10 cellular contexts compared by ENCODE assay signal in genomic region chr6:17032595-17033591, GRCh38.
DNase-seq lines count a peak whose midpoint lies in the region; ATAC-seq, FAIRE-seq and TF ChIP-seq lines count a peak whose summit lies in the region.
"Had no signal": no experiment of that assay in that cellular context is flagged by ENCODE, and none has a peak within 500 bp of the region (broad histone marks: within the 10 kb centered on the region; RNA-seq: fewer than 3 reads in every experiment).

No MANE protein-coding gene starts in this region.

- H3K9me3 ChIP-seq in HEK293 (ENCODE audit: control insufficient read depth, insufficient read depth, low read depth, low read length), result no peaks in the 10 kb centered on the region
- H3K9me3 ChIP-seq in astrocyte (ENCODE audit: insufficient read depth, low read depth, low read length), result no peaks in the 10 kb centered on the region
- no peaks in the 10 kb centered on the region for H3K9me3 ChIP-seq in right cardiac atrium (ENCODE audit: control insufficient read depth, low read length)
- no peaks in the 10 kb centered on the region for H3K9me3 ChIP-seq in small intestine (ENCODE audit: control insufficient read depth, low read depth)

- FAIRE-seq in astrocyte (lab: Jason Lieb, UNC) (peak; percentile 93), small intestine (lab: Jason Lieb, UNC) (no peak)

- H3K4me2 ChIP-seq in astrocyte (ENCODE audit: low read length), result peak overlapping the region; percentile 84

- POLR2A ChIA-PET in HEK293 (lab: Yijun Ruan, JAX), result no interaction called here

- H3K27ac ChIP-seq in HEK293 (ENCODE audit: extremely low read depth, low read depth, low read length) (no peak overlapping the region; the same call in 1 of the 2 replicates), astrocyte (ENCODE audit: low read depth, low read length) (peak overlapping the region; percentile 90), right cardiac atrium (ENCODE audit: low read length) (peak overlapping the region; percentile 38), small intestine (ENCODE audit: low read depth in 1 of 2, low read length in 1 of 2) (peak overlapping the region in 1 of 2 donors; percentile 56)

- no peaks in the 10 kb centered on the region for H3K27me3 ChIP-seq in astrocyte (ENCODE audit: insufficient read depth, low read length)
- H3K27me3 ChIP-seq in right cardiac atrium (ENCODE audit: control insufficient read depth, insufficient read depth), result no peaks in the 10 kb centered on the region
- H3K27me3 ChIP-seq in small intestine (ENCODE audit: control insufficient read depth in 2 of 2, insufficient read depth in 2 of 2, low read length in 2 of 2), result no peaks in the 10 kb centered on the region

- TF ChIP-seq CTCF in HEK293 (tag by site-specific recombination; IDR thresholded peaks at IDR 0.05) (no peak), astrocyte (IDR thresholded peaks at IDR 0.05; ENCODE audit: insufficient read depth, low read depth, low read length) (no peak)

- intact Hi-C loops in right cardiac atrium (cut with DNase I) (no loop called here), posterior vena cava (cut with DNase I) (no loop called here)

- H3K4me1 Mint-ChIP-seq in astrocyte (ENCODE audit: low read depth, unreplicated experiment), result peaks cover 24% of the 10 kb centered on the region
- H3K4me1 Mint-ChIP-seq in stimulated activated naive B cell treated with anti-CD40 and anti-IgM and Interleukin-4, amounts not matched to agents 10 μg/mL and 1 μg/mL and 100 μg/mL, for 72 hours, result no peaks in the 10 kb centered on the region

- CTCF ChIA-PET in HEK293 (lab: Yijun Ruan, JAX), result interaction anchor here (0.6 to 2.1 kb wide), 8 partner anchors 9 to 716 kb away, joined by 3 to 5 read pairs (median 4); no protein-coding TSS in a partner anchor

- H3K9ac ChIP-seq in astrocyte (ENCODE audit: low read length), result peak overlapping the region; percentile 79

- peak overlapping the region; percentile 92 for H3K27ac Mint-ChIP-seq in astrocyte (ENCODE audit: unreplicated experiment)
- H3K27ac Mint-ChIP-seq in stimulated activated naive B cell treated with anti-CD40 and anti-IgM and Interleukin-4, amounts not matched to agents 10 μg/mL and 1 μg/mL and 100 μg/mL, for 72 hours, result no peak overlapping the region
- H3K27ac Mint-ChIP-seq: dendritic cell treated with granulocyte-macrophage colony-stimulating factor and Interleukin-4, amounts not matched to agents 40 ng/mL and 50 ng/mL, for 4 days had no signal

- DNase-seq in astrocyte (ENCODE audit: low read depth), result peak; percentile 95
- DNase-seq in right cardiac atrium, result peak; percentile 62 to 73 (median 70)
- DNase-seq in small intestine, result peak; percentile 14
- no peak for DNase-seq in posterior vena cava (ENCODE audit: low spot score)
- no peak for DNase-seq in stimulated activated naive B cell treated with anti-CD40 and anti-IgM and Interleukin-4, amounts not matched to agents 10 μg/mL and 1 μg/mL and 100 μg/mL, for 72 hours
- DNase-seq in activated CD4-positive, alpha-beta T cell treated with anti-CD3 and anti-CD28 coated beads for 4 hours, result no peak
- no peak for DNase-seq in AML-193 (lab: John Stamatoyannopoulos, UW)
- DNase-seq: NK-92 treated with Interleukin-12 subunit alpha and Interleukin-12 subunit beta, amount 100 ng/mL, for 24 hours had no signal

- H3K4me3 Mint-ChIP-seq in astrocyte (ENCODE audit: unreplicated experiment), result no peak overlapping the region
- no peak overlapping the region for H3K4me3 Mint-ChIP-seq in stimulated activated naive B cell treated with anti-CD40 and anti-IgM and Interleukin-4, amounts not matched to agents 10 μg/mL and 1 μg/mL and 100 μg/mL, for 72 hours
- H3K4me3 Mint-ChIP-seq: dendritic cell treated with granulocyte-macrophage colony-stimulating factor and Interleukin-4, amounts not matched to agents 40 ng/mL and 50 ng/mL, for 4 days had no signal

- H2AFZ ChIP-seq in astrocyte (ENCODE audit: low read depth, low read length), result peak overlapping the region; percentile 55

- H3K4me3 ChIP-seq in HEK293 (ENCODE audit: low read depth, low read length) (no peak overlapping the region), astrocyte (ENCODE audit: insufficient read depth, low read depth, low read length) (peak overlapping the region; percentile 47), right cardiac atrium (ENCODE audit: low read length) (no peak overlapping the region), small intestine (ENCODE audit: low read depth in 1 of 2, low read length in 2 of 2) (no peak overlapping the region)

- no peaks in the 10 kb centered on the region for H3K36me3 Mint-ChIP-seq in astrocyte (ENCODE audit: low read depth, unreplicated experiment)
- no peaks in the 10 kb centered on the region for H3K36me3 Mint-ChIP-seq in stimulated activated naive B cell treated with anti-CD40 and anti-IgM and Interleukin-4, amounts not matched to agents 10 μg/mL and 1 μg/mL and 100 μg/mL, for 72 hours

- H4K20me1 ChIP-seq in astrocyte (ENCODE audit: insufficient read depth, low read length), result no peaks in the 10 kb centered on the region

- H3K79me2 ChIP-seq in astrocyte (ENCODE audit: insufficient read depth, low read length), result no peaks in the 10 kb centered on the region

- WGBS in right cardiac atrium, result 25% methylated on average over 15 of the region's 15 CpGs
- 45 to 48% (median 48%) methylated on average over 15 of the region's 15 CpGs for WGBS in small intestine, 3 donors

- ATAC-seq in right cardiac atrium, result peak; percentile 67 to 79
- ATAC-seq in stimulated activated naive B cell treated with anti-CD40 and anti-IgM and Interleukin-4, amounts not matched to agents 10 μg/mL and 1 μg/mL and 100 μg/mL, for 72 hours (replicated peaks), result no peak

- peaks cover 5% of the 10 kb centered on the region for H3K27me3 Mint-ChIP-seq in astrocyte (ENCODE audit: low read depth, unreplicated experiment)
- H3K27me3 Mint-ChIP-seq in stimulated activated naive B cell treated with anti-CD40 and anti-IgM and Interleukin-4, amounts not matched to agents 10 μg/mL and 1 μg/mL and 100 μg/mL, for 72 hours, result peaks cover 0 to 3% of the 10 kb centered on the region in 2 donors

- H3K4me1 ChIP-seq in HEK293 (ENCODE audit: control insufficient read depth, insufficient read depth, low read length), result peaks cover 11% of the 10 kb centered on the region; the same call in 1 of the 2 replicates
- peaks cover 22% of the 10 kb centered on the region for H3K4me1 ChIP-seq in astrocyte (ENCODE audit: insufficient read depth, low read length)
- no peaks in the 10 kb centered on the region for H3K4me1 ChIP-seq in right cardiac atrium (ENCODE audit: control insufficient read depth, insufficient read depth, low read length)
- H3K4me1 ChIP-seq in small intestine (ENCODE audit: control insufficient read depth in 2 of 2, insufficient read depth in 1 of 2, low read depth in 1 of 2, low read length in 1 of 2), result no peaks in the 10 kb centered on the region

- H3K36me3 ChIP-seq in HEK293 (ENCODE audit: control insufficient read depth in 2 of 2, insufficient read depth in 1 of 2, low read length in 2 of 2), result no peaks in the 10 kb centered on the region
- H3K36me3 ChIP-seq in astrocyte (ENCODE audit: insufficient read depth, low read length), result no peaks in the 10 kb centered on the region
- H3K36me3 ChIP-seq in small intestine (ENCODE audit: control insufficient read depth in 2 of 2, insufficient read depth in 2 of 2, low read length in 2 of 2), result no peaks in the 10 kb centered on the region

- H3K9me3 Mint-ChIP-seq in astrocyte (ENCODE audit: unreplicated experiment), result peaks cover 7% of the 10 kb centered on the region
- H3K9me3 Mint-ChIP-seq in stimulated activated naive B cell treated with anti-CD40 and anti-IgM and Interleukin-4, amounts not matched to agents 10 μg/mL and 1 μg/mL and 100 μg/mL, for 72 hours, result peaks cover 0 to 3% of the 10 kb centered on the region in 2 donors
- H3K9me3 Mint-ChIP-seq: dendritic cell treated with granulocyte-macrophage colony-stimulating factor and Interleukin-4, amounts not matched to agents 40 ng/mL and 50 ng/mL, for 4 days had no signal

TF ChIP-seq in HEK293, 187 proteins besides CTCF, POLR2A, EP300 and RAD21 (continues in another document):
- TF ChIP-seq ZNF2 (tag by site-specific recombination; IDR thresholded peaks at IDR 0.05) (peak; percentile 52; the same call in 1 of the 2 replicates), ZNF629 (tag by site-specific recombination; IDR thresholded peaks at IDR 0.05) (peak; percentile 95), ATF2 (tag by site-specific recombination; IDR thresholded peaks at IDR 0.05; ENCODE audit: low read depth) (peak; percentile 70), ZXDB (tag by site-specific recombination; IDR thresholded peaks at IDR 0.05) (peak; percentile 75), ZNF23 (tag by site-specific recombination; IDR thresholded peaks at IDR 0.05; ENCODE audit: borderline replicate concordance) (no peak)

Comparison
In these comparisons a context has a peak if more than half of its experiments do, and no peak if none do; other contexts are left out.
1. DNase-seq: peak in astrocyte (single experiment), right cardiac atrium (3 of 3) and small intestine (single experiment); none in posterior vena cava (single experiment), stimulated activated naive B cell treated with anti-CD40 and anti-IgM and Interleukin-4, amounts not matched to agents 10 μg/mL and 1 μg/mL and 100 μg/mL, for 72 hours (single experiment), activated CD4-positive, alpha-beta T cell treated with anti-CD3 and anti-CD28 coated beads for 4 hours (0 of 2) and AML-193 (0 of 2).
2. ATAC-seq: peak in right cardiac atrium (2 of 2); none in stimulated activated naive B cell treated with anti-CD40 and anti-IgM and Interleukin-4, amounts not matched to agents 10 μg/mL and 1 μg/mL and 100 μg/mL, for 72 hours (0 of 2).